ENCODE assay signal across 8 cellular contexts in genomic region chr2:199973703-199974102, GRCh38. TPM values are rescaled to one million over a fixed set of nuclear protein-coding genes. Genes with fewer than 3 reads are reported as not detected.
A peak's percentile ranks its signal among the peaks of the same experiment; 100 is the strongest.
DNase-seq lines count a peak whose midpoint lies in the region; ATAC-seq and TF ChIP-seq lines count a peak whose summit lies in the region.

No MANE protein-coding gene starts in this region.

- TF ChIP-seq RAD21 in SK-N-SH (IDR thresholded peaks at IDR 0.05; ENCODE audit: low read length), result peak; percentile 91

- no peak overlapping the region for H3K23ac ChIP-seq in H9 (ENCODE audit: insufficient read length, low read depth, low read length)

- no peak overlapping the region for H2BK12ac ChIP-seq in H9 (ENCODE audit: insufficient read length, low read depth, low read length)

- H3K23me2 ChIP-seq in H9 (ENCODE audit: insufficient read length, low read depth, low read length, poor library complexity, severe bottlenecking), result no peaks in the 10 kb centered on the region

- TF ChIP-seq POLR2A in heart left ventricle (IDR thresholded peaks at IDR 0.05), result no peak
- no peak for TF ChIP-seq POLR2A in thyroid gland (IDR thresholded peaks at IDR 0.05)

- no peaks in the 10 kb centered on the region for H3K36me3 Mint-ChIP-seq in H9 (ENCODE audit: insufficient read depth in 1 of 3, low read depth in 3 of 3)

- H3T11ph ChIP-seq in H9 (ENCODE audit: low read length), result no peak overlapping the region

- H3K36me3 ChIP-seq in SK-N-SH (replicated peaks in 1 of 2; ENCODE audit: control insufficient read depth in 1 of 2, insufficient read depth in 2 of 2, low read length in 1 of 2), result peaks cover 4 to 18% of the 10 kb centered on the region in 2 experiments
- H3K36me3 ChIP-seq in heart left ventricle, result peaks cover 0 to 21% (median 5%) of the 10 kb centered on the region in 9 donors
- no peaks in the 10 kb centered on the region for H3K36me3 ChIP-seq in thyroid gland

- DNase-seq in AG09319 (ENCODE audit: extremely low read depth, low read depth) (no peak), H9 (no peak), SK-N-SH (peak; percentile 40), heart left ventricle (no peak), thyroid gland (no peak), amniotic stem cell (lab: John Stamatoyannopoulos, UW) (no peak), NCI-H1436 (lab: John Stamatoyannopoulos, UW) (no peak)

- no peak overlapping the region for H3K14ac ChIP-seq in H9 (ENCODE audit: insufficient read depth, low read length)

- H3K9ac ChIP-seq in H9 (ENCODE audit: extremely low read depth, insufficient read length, low read length) (no peak overlapping the region), SK-N-SH (no peak overlapping the region)

- intact Hi-C loops in heart left ventricle (cut with DNase I) (loop anchor here in 8 of 10 donors (2.0 to 10.0 kb wide), 4 partner anchors 509 to 731 kb away; no protein-coding TSS in a partner anchor), thyroid gland (cut with DNase I) (no loop called here)

- no peak overlapping the region for H2BK20ac ChIP-seq in H9 (ENCODE audit: low read depth, low read length, poor library complexity, severe bottlenecking)

- H3K27me3 ChIP-seq in H9 (ENCODE audit: insufficient read depth, low read length) (no peaks in the 10 kb centered on the region), SK-N-SH (ENCODE audit: insufficient read depth) (no peaks in the 10 kb centered on the region), heart left ventricle (no peaks in the 10 kb centered on the region), thyroid gland (no peaks in the 10 kb centered on the region)

- no peak overlapping the region for H3K4me2 ChIP-seq in H9 (ENCODE audit: insufficient read depth, insufficient read length, low read length)
- no peak overlapping the region for H3K4me2 ChIP-seq in SK-N-SH

- H2BK15ac ChIP-seq in H9 (ENCODE audit: low read depth, low read length), result no peak overlapping the region

- H3K9me2 ChIP-seq in SK-N-SH, result no peaks in the 10 kb centered on the region

- CTCF ChIA-PET in SK-N-SH (lab: Yijun Ruan, JAX), result interaction anchor here (0.6 to 4.2 kb wide), 32 partner anchors 10 to 1204 kb away, joined by 3 to 96 read pairs (median 4); partner anchors contain the start of genes AOX1 and KCTD18

- no peak for TF ChIP-seq EP300 in SK-N-SH (IDR thresholded peaks at IDR 0.05; ENCODE audit: borderline replicate concordance in 1 of 2, low read depth in 1 of 2, low read length in 1 of 2)

- POLR2A ChIA-PET in SK-N-SH (lab: Yijun Ruan, JAX), result no interaction called here

- no peak overlapping the region for H2BK5ac ChIP-seq in H9 (ENCODE audit: insufficient read length, low read length)

- H4K5ac ChIP-seq in H9 (ENCODE audit: insufficient read length, low read depth, low read length), result no peak overlapping the region

- H3K4ac ChIP-seq in H9 (ENCODE audit: low read depth, low read length), result no peak overlapping the region

- no peaks in the 10 kb centered on the region for H3K79me1 ChIP-seq in H9 (ENCODE audit: insufficient read depth, low read depth, low read length, poor library complexity, severe bottlenecking)

- H3K9me3 ChIP-seq in H9 (ENCODE audit: control insufficient read depth, low read depth, low read length), result no peaks in the 10 kb centered on the region
- no peaks in the 10 kb centered on the region for H3K9me3 ChIP-seq in SK-N-SH
- H3K9me3 ChIP-seq in heart left ventricle, result no peaks in the 10 kb centered on the region
- H3K9me3 ChIP-seq in thyroid gland, result no peaks in the 10 kb centered on the region

- no peak overlapping the region for H2BK120ac ChIP-seq in H9 (ENCODE audit: low read depth, low read length, poor library complexity, severe bottlenecking)

- H3K79me2 ChIP-seq in H9 (ENCODE audit: insufficient read depth, low read length) (no peaks in the 10 kb centered on the region), SK-N-SH (ENCODE audit: insufficient read depth) (no peaks in the 10 kb centered on the region)

- H3K4me1 ChIP-seq in H9 (ENCODE audit: insufficient read depth, low read length) (no peaks in the 10 kb centered on the region; the same call in 1 of the 2 replicates), SK-N-SH (ENCODE audit: control insufficient read depth in 1 of 2, insufficient read depth in 2 of 2, low read depth in 1 of 2, low read length in 1 of 2) (peaks cover 3 to 7% of the 10 kb centered on the region in 2 experiments; a peak in 2 of 4 replicates), heart left ventricle (no peaks in the 10 kb centered on the region), thyroid gland (no peaks in the 10 kb centered on the region)

- H3K18ac ChIP-seq in H9 (ENCODE audit: insufficient read length, low read depth, low read length), result no peak overlapping the region

- WGBS in H9 (ENCODE audit: extremely low coverage, insufficient read length, low lambda C conversion rate), result no CpG with 5 or more reads among the region's 2 CpGs
- WGBS in SK-N-SH (ENCODE audit: low lambda C conversion rate), result 20% methylated on average over 2 of the region's 2 CpGs
- WGBS in heart left ventricle, 4 donors, result 28 to 36% (median 32%) methylated on average over 2 of the region's 2 CpGs
- 21 to 22% methylated on average over 2 of the region's 2 CpGs for WGBS in thyroid gland, 2 donors

- H3K27ac ChIP-seq in H9 (ENCODE audit: insufficient read length, low read depth, low read length) (no peak overlapping the region), SK-N-SH (ENCODE audit: low read depth in 2 of 2, low read length in 1 of 2) (no peak overlapping the region), heart left ventricle (no peak overlapping the region), thyroid gland (no peak overlapping the region)

- H3K56ac ChIP-seq in H9 (ENCODE audit: insufficient read length, low read depth, low read length), result no peak overlapping the region

- H3F3A ChIP-seq in SK-N-SH (replicated peaks; ENCODE audit: insufficient read depth), result no peaks in the 10 kb centered on the region

- peaks cover 0 to 3% of the 10 kb centered on the region in 2 experiments; a peak in 1 of 4 replicates for H3K4me1 Mint-ChIP-seq in H9

- no peaks in the 10 kb centered on the region; a peak in 1 of 5 replicates for H3K9me3 Mint-ChIP-seq in H9

- H3K27ac Mint-ChIP-seq in H9, result no peak overlapping the region

- no peak overlapping the region for H3K4me3 Mint-ChIP-seq in H9

- H2AFZ ChIP-seq in H9 (ENCODE audit: low read length) (no peak overlapping the region), SK-N-SH (ENCODE audit: low read depth) (no peak overlapping the region)

- H3K4me3 ChIP-seq in SK-N-SH (ENCODE audit: low read depth in 2 of 2, low read length in 1 of 2) (no peak overlapping the region), heart left ventricle (no peak overlapping the region), thyroid gland (replicated peaks in 1 of 3) (no peak overlapping the region)

- H4K8ac ChIP-seq in H9 (replicated peaks; ENCODE audit: insufficient read length, low read depth, low read length), result no peak overlapping the region

- peak in 3 of 4 donors; percentile 39 to 71 (median 48) for ATAC-seq in heart left ventricle
- no peak for ATAC-seq in HG03175 (IDR thresholded peaks at IDR 0.05; ENCODE audit: unreplicated experiment)

- H3K27me3 Mint-ChIP-seq in H9 (ENCODE audit: low read depth), result no peaks in the 10 kb centered on the region

- TF ChIP-seq CTCF in AG09319 (IDR thresholded peaks at IDR 0.05; ENCODE audit: low read depth, low read length), result peak; percentile 52
- peak; percentile 79 for TF ChIP-seq CTCF in H9 (conservative IDR thresholded peaks at IDR 0.05)
- TF ChIP-seq CTCF in SK-N-SH (IDR thresholded peaks at IDR 0.05), result peak; percentile 72
- peak; percentile 22 to 60 (median 46) for TF ChIP-seq CTCF in heart left ventricle (IDR thresholded peaks at IDR 0.05)
- TF ChIP-seq CTCF in thyroid gland (IDR thresholded peaks at IDR 0.05), result peak in 4 of 6 experiments; percentile 6 to 59 (median 48)

- H4K20me1 ChIP-seq in H9 (ENCODE audit: control insufficient read depth, insufficient read depth, insufficient read length) (no peaks in the 10 kb centered on the region), SK-N-SH (ENCODE audit: insufficient read depth) (no peaks in the 10 kb centered on the region)

- H2AK5ac ChIP-seq in H9 (ENCODE audit: insufficient read length, low read length), result no peak overlapping the region

- H4K91ac ChIP-seq in H9 (ENCODE audit: insufficient read length, low read depth, low read length), result no peak overlapping the region

TF ChIP-seq in SK-N-SH, 30 proteins besides CTCF, POLR2A, EP300 and RAD21:
- TF ChIP-seq RCOR1 (IDR thresholded peaks at IDR 0.05; ENCODE audit: low read length) (no peak), RFX5 (IDR thresholded peaks at IDR 0.05; ENCODE audit: low read length) (no peak), SMC3 (IDR thresholded peaks at IDR 0.05; ENCODE audit: low read depth, low read length) (peak; percentile 61)

RNA-seq across cellular contexts. Expression of gene MAIP1, which starts 18.3 kb away (rescaled TPM):
- total RNA-seq in H9 (2021) (28.6 and 32.3 TPM in 2 replicates), heart left ventricle (10 to 100 TPM; 18.1 to 38.5 (median 22.8) TPM), thyroid gland (10 to 100 TPM; 18.9 to 28.6 (median 25.9) TPM)
- polyA plus RNA-seq in SK-N-SH (2012; rRNA removed) (11.5 and 15.8 TPM in 2 replicates), heart left ventricle (10 to 100 TPM in 1 of 2 donors, 1 to 10 TPM in 1; 9.4 to 32.5 TPM)
- polyA plus RNA-seq in SK-N-SH (2012; cell fraction: cytosol; rRNA removed), result 12.1 and 15.1 TPM in 2 replicates
- 4.8 and 7.8 TPM in 2 replicates for polyA plus RNA-seq in SK-N-SH (2012; cell fraction: nucleus; rRNA removed)

RNA-seq across cellular contexts. Expression of gene TYW5, which starts 18.4 kb away (rescaled TPM):
- total RNA-seq in H9 (2021) (16.5 and 17.7 TPM in 2 replicates), heart left ventricle (1 to 10 TPM; 1.4 to 4.1 (median 3.0) TPM), thyroid gland (10 to 100 TPM in 2 of 4 donors, 1 to 10 TPM in 2; 9.0 to 18.9 (median 11.1) TPM)
- polyA plus RNA-seq in SK-N-SH (2012; rRNA removed) (3.6 and 4.7 TPM in 2 replicates), heart left ventricle (1 to 10 TPM; 1.5 to 4.4 TPM)
- 3.7 and 4.7 TPM in 2 replicates for polyA plus RNA-seq in SK-N-SH (2012; cell fraction: cytosol; rRNA removed)
- polyA plus RNA-seq in SK-N-SH (2012; cell fraction: nucleus; rRNA removed), result 5.6 and 12.3 TPM in 2 replicates
